23 cellular contexts compared by ENCODE assay signal in the genomic region with DNA sequence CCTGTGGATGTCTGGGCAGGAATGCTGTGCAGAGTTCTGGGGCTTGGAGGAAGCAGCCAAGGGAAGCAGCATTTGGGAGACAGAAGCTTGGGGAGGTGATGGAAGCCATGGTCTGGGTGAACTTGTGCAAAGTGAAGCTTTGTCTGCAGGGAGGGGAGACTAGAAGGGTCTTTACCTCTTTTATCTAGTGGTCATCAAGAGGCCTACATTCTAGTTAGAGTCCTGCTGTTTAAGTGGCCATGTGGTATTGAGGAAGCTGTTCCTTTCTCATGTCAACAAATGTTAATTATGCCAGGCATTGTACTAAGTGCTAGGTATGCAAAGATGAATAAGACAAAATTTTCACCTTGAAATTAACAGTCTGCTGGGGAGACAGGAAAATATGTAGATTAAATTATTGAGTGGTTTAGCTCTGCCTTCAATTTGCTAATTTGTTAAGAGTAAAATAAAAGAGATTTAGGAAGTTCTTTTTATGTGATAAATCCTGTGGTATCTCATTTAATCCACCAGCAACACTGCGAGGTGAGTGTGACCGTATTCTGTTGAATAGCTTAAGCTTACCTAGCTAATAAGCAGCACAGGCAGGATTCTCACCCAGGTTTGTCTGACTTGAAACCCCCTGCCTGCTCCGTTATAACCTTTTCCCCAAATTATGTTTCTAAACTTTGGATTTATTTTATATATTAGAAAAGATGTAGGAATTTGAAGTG. TPM values are rescaled to one million over a fixed set of nuclear protein-coding genes. Genes with fewer than 3 reads are reported as not detected.
DNase-seq lines count a peak whose midpoint lies in the region; ATAC-seq and TF ChIP-seq lines count a peak whose summit lies in the region.
"Had no signal": no experiment of that assay in that cellular context is flagged by ENCODE, and none has a peak within 500 bp of the region (broad histone marks: within the 10 kb centered on the region; RNA-seq: fewer than 3 reads in every experiment).

No MANE protein-coding gene starts in this region.

- H2BK120ac ChIP-seq in mesenchymal stem cell (ENCODE audit: low read depth, low read length) = no peak overlapping the region

- H4K8ac ChIP-seq in mesenchymal stem cell (ENCODE audit: low read length) = no peak overlapping the region

- no peaks in the 10 kb centered on the region for H3K27me3 ChIP-seq in mesenchymal stem cell (ENCODE audit: control insufficient read depth in 1 of 2, insufficient read depth in 1 of 2, low read length in 2 of 2)
- no peaks in the 10 kb centered on the region for H3K27me3 ChIP-seq in mammary epithelial cell (ENCODE audit: insufficient read depth, low read length)
- H3K27me3 ChIP-seq in esophagus squamous epithelium = no peaks in the 10 kb centered on the region
- no peaks in the 10 kb centered on the region for H3K27me3 ChIP-seq in A673 (replicated peaks; ENCODE audit: insufficient read depth, low read depth, low read length, poor library complexity)
- H3K27me3 ChIP-seq: BLaER1 treated with 17β-estradiol and CSF1 and Interleukin-3, amounts not matched to agents 10 nM and 100 nM; hepatocyte had no signal

- H2AK5ac ChIP-seq in mesenchymal stem cell (ENCODE audit: low read length, severe bottlenecking) = no peak overlapping the region

- no peak overlapping the region for H3K14ac ChIP-seq in mesenchymal stem cell (ENCODE audit: low read length in 2 of 2)

- H3K23ac ChIP-seq in mesenchymal stem cell (ENCODE audit: low read length in 2 of 2) = no peak overlapping the region

- no peak overlapping the region for H3K4me3 ChIP-seq in mesenchymal stem cell (ENCODE audit: insufficient read depth in 1 of 2, low read depth in 1 of 2, low read length in 2 of 2)
- no peak overlapping the region for H3K4me3 ChIP-seq in mammary epithelial cell (replicated peaks in 1 of 3; ENCODE audit: insufficient read depth in 1 of 3, low read depth in 2 of 3, low read length in 3 of 3)
- H3K4me3 ChIP-seq in esophagus squamous epithelium = no peak overlapping the region
- H3K4me3 ChIP-seq in A673 (ENCODE audit: low read depth, low read length, poor library complexity, severe bottlenecking) = no peak overlapping the region
- H3K4me3 ChIP-seq: BLaER1 treated with 17β-estradiol and CSF1 and Interleukin-3, amounts not matched to agents 10 nM and 100 nM; hepatocyte had no signal

- TF ChIP-seq CTCF in activated B cell treated with CpG ODN at 0.5 μM for 24 hours (IDR thresholded peaks at IDR 0.05) (no peak), mammary epithelial cell (conservative IDR thresholded peaks at IDR 0.05 in 1 of 2, IDR thresholded peaks at IDR 0.05 in 1 of 2; ENCODE audit: extremely low read depth in 1 of 2, insufficient read depth in 1 of 2, low read depth in 1 of 2, low read length in 2 of 2) (no peak), esophagus squamous epithelium (IDR thresholded peaks at IDR 0.05) (no peak), A673 (conservative IDR thresholded peaks at IDR 0.05; ENCODE audit: low read depth, low read length) (no peak)

- dilution Hi-C loops in mammary epithelial cell (cut with HindIII; ENCODE audit: low sequenced_read_pairs) = no loop called here

- H3K79me2 ChIP-seq in mammary epithelial cell (ENCODE audit: insufficient read depth, low read length) = peaks cover 96% of the 10 kb centered on the region

- intact Hi-C loops in activated B cell treated with CpG ODN at 0.5 μM for 24 hours (cut with micrococcal nuclease) = no loop called here
- intact Hi-C loops in mammary epithelial cell (cut with micrococcal nuclease) = no loop called here
- intact Hi-C loops in esophagus squamous epithelium (cut with DNase I) = no loop called here
- intact Hi-C loops in A673 (cut with micrococcal nuclease; ENCODE audit: unreplicated experiment) = no loop called here

- whole genome bisulfite sequencing in mesenchymal stem cell = 94% methylated on average over 2 of the region's 3 CpGs
- WGBS in mammary epithelial cell (ENCODE audit: low coverage, missing lambda C conversion rate) = 95% methylated on average over 3 of the region's 3 CpGs
- WGBS in esophagus squamous epithelium, 2 donors = 81 to 83% methylated on average over 3 of the region's 3 CpGs

- H2BK15ac ChIP-seq in mesenchymal stem cell (ENCODE audit: low read depth, poor library complexity, severe bottlenecking) = peak overlapping the region; percentile 13

- H3K9ac ChIP-seq in mesenchymal stem cell (ENCODE audit: low read length) = no peak overlapping the region
- no peak overlapping the region for H3K9ac ChIP-seq in mammary epithelial cell (ENCODE audit: insufficient read depth, low read length)
- H3K9ac ChIP-seq: BLaER1 treated with 17β-estradiol and CSF1 and Interleukin-3, amounts not matched to agents 10 nM and 100 nM; SK-N-SH had no signal

- H3K27ac Mint-ChIP-seq in stimulated activated naive CD8-positive, alpha-beta T cell treated with anti-CD3 and anti-CD28 coated beads, Interleukin-15, Interleukin-2, amounts not matched to agents 100 ng/mL and 50 ng/mL, for 24 hours = peak overlapping the region; percentile 37
- H3K27ac Mint-ChIP-seq in stimulated activated naive CD8-positive, alpha-beta T cell treated with anti-CD3 and anti-CD28 coated beads, Interleukin-15, amount 100 ng/mL, for 72 hours = peak overlapping the region in 1 of 2 donors; percentile 22
- peak overlapping the region; percentile 25 for H3K27ac Mint-ChIP-seq in activated B cell treated with CpG ODN at 0.5 μM for 24 hours
- H3K27ac Mint-ChIP-seq: dendritic cell treated with granulocyte-macrophage colony-stimulating factor and Interleukin-4, amounts not matched to agents 40 ng/mL and 50 ng/mL, for 4 days; T-helper 2 cell treated with Interferon-gamma antibody and Interleukin-4, amounts not matched to agents 5 μg/mL and 100 μg/mL, for 36 hours had no signal

- no peak overlapping the region for H2BK12ac ChIP-seq in mesenchymal stem cell (ENCODE audit: low read length in 2 of 2)

- no peak overlapping the region for H3K4me3 Mint-ChIP-seq in stimulated activated naive CD8-positive, alpha-beta T cell treated with anti-CD3 and anti-CD28 coated beads, Interleukin-15, Interleukin-2, amounts not matched to agents 100 ng/mL and 50 ng/mL, for 24 hours
- H3K4me3 Mint-ChIP-seq in stimulated activated naive CD8-positive, alpha-beta T cell treated with anti-CD3 and anti-CD28 coated beads, Interleukin-15, amount 100 ng/mL, for 72 hours = no peak overlapping the region
- H3K4me3 Mint-ChIP-seq in activated B cell treated with CpG ODN at 0.5 μM for 24 hours = no peak overlapping the region
- H3K4me3 Mint-ChIP-seq: dendritic cell treated with granulocyte-macrophage colony-stimulating factor and Interleukin-4, amounts not matched to agents 40 ng/mL and 50 ng/mL, for 4 days; T-helper 2 cell treated with Interferon-gamma antibody and Interleukin-4, amounts not matched to agents 5 μg/mL and 100 μg/mL, for 36 hours had no signal

- H3K4ac ChIP-seq in mesenchymal stem cell (ENCODE audit: low read depth in 1 of 2, low read length in 2 of 2) = no peak overlapping the region

- H3K4me1 Mint-ChIP-seq in stimulated activated naive CD8-positive, alpha-beta T cell treated with anti-CD3 and anti-CD28 coated beads, Interleukin-15, Interleukin-2, amounts not matched to agents 100 ng/mL and 50 ng/mL, for 24 hours (ENCODE audit: low read depth) = peaks cover 87% of the 10 kb centered on the region
- H3K4me1 Mint-ChIP-seq in stimulated activated naive CD8-positive, alpha-beta T cell treated with anti-CD3 and anti-CD28 coated beads, Interleukin-15, amount 100 ng/mL, for 72 hours = peaks cover 75% of the 10 kb centered on the region
- peaks cover 91% of the 10 kb centered on the region for H3K4me1 Mint-ChIP-seq in activated B cell treated with CpG ODN at 0.5 μM for 24 hours

- peaks cover 3% of the 10 kb centered on the region for H4K20me1 ChIP-seq in mammary epithelial cell (ENCODE audit: insufficient read depth, low read length)

- H3K4me1 ChIP-seq in mesenchymal stem cell (ENCODE audit: control insufficient read depth, insufficient read depth, low read depth, low read length) (peaks cover 9% of the 10 kb centered on the region), mammary epithelial cell (ENCODE audit: insufficient read depth, low read length) (no peaks in the 10 kb centered on the region), esophagus squamous epithelium (peaks cover 10 to 74% (median 24%) of the 10 kb centered on the region in 3 donors), A673 (ENCODE audit: insufficient read depth, low read length, poor library complexity, severe bottlenecking) (peaks cover 13% of the 10 kb centered on the region)

- ATAC-seq in stimulated activated naive CD8-positive, alpha-beta T cell treated with anti-CD3 and anti-CD28 coated beads, Interleukin-15, amount 100 ng/mL, for 72 hours = no peak
- ATAC-seq in activated B cell treated with CpG ODN at 0.5 μM for 24 hours (ENCODE audit: low read depth) (no peak), HG03469 (IDR thresholded peaks at IDR 0.05; ENCODE audit: unreplicated experiment) (no peak)

- no TSS peak for BruUV-seq in mammary epithelial cell (replicated peaks; lab: Mats Ljungman, UMichigan)
- no TSS peak for BruUV-seq in A673 (replicated peaks; lab: Mats Ljungman, UMichigan)

- H3K36me3 ChIP-seq in mesenchymal stem cell (ENCODE audit: control insufficient read depth in 1 of 2, insufficient read depth in 2 of 2, low read depth in 1 of 2, low read length in 2 of 2) = no peaks in the 10 kb centered on the region
- no peaks in the 10 kb centered on the region for H3K36me3 ChIP-seq in mammary epithelial cell (ENCODE audit: insufficient read depth, low read length)
- H3K36me3 ChIP-seq in esophagus squamous epithelium = no peaks in the 10 kb centered on the region
- no peaks in the 10 kb centered on the region for H3K36me3 ChIP-seq in A673 (ENCODE audit: insufficient read depth, low read length, poor library complexity, severe bottlenecking)
- H3K36me3 ChIP-seq: WERI-Rb-1 had no signal

- TF ChIP-seq POLR2A in esophagus squamous epithelium (IDR thresholded peaks at IDR 0.05) = no peak

- no peak overlapping the region for H3K27ac ChIP-seq in mesenchymal stem cell (ENCODE audit: low read length, poor library complexity, severe bottlenecking)
- H3K27ac ChIP-seq in mammary epithelial cell (ENCODE audit: insufficient read depth, low read depth, low read length) = no peak overlapping the region
- H3K27ac ChIP-seq in esophagus squamous epithelium = no peak overlapping the region
- no peak overlapping the region for H3K27ac ChIP-seq in A673 (ENCODE audit: low read depth, low read length, poor library complexity, severe bottlenecking)
- H3K27ac ChIP-seq: BLaER1 treated with 17β-estradiol and CSF1 and Interleukin-3, amounts not matched to agents 10 nM and 100 nM; hepatocyte; RWPE1; WERI-Rb-1 had no signal

- no peak overlapping the region for H3K18ac ChIP-seq in mesenchymal stem cell (ENCODE audit: low read depth in 1 of 2, low read length in 2 of 2)

- in situ Hi-C loops in mammary epithelial cell (cut with MboI; ENCODE audit: low sequenced_read_pairs in 2 of 2) = no loop called here

- H3K36me3 Mint-ChIP-seq in stimulated activated naive CD8-positive, alpha-beta T cell treated with anti-CD3 and anti-CD28 coated beads, Interleukin-15, Interleukin-2, amounts not matched to agents 100 ng/mL and 50 ng/mL, for 24 hours (ENCODE audit: low read depth) = peaks cover 8% of the 10 kb centered on the region
- H3K36me3 Mint-ChIP-seq in activated B cell treated with CpG ODN at 0.5 μM for 24 hours (ENCODE audit: low read depth) = peaks cover 9% of the 10 kb centered on the region

- no peak overlapping the region for H2BK5ac ChIP-seq in mesenchymal stem cell (ENCODE audit: low read depth, low read length, poor library complexity, severe bottlenecking)

- H4K91ac ChIP-seq in mesenchymal stem cell (ENCODE audit: low read length) = no peak overlapping the region

- H3K4me2 ChIP-seq in mesenchymal stem cell (ENCODE audit: low read length, poor library complexity, severe bottlenecking) = no peak overlapping the region
- no peak overlapping the region for H3K4me2 ChIP-seq in mammary epithelial cell (ENCODE audit: insufficient read depth, low read depth, low read length)
- H3K4me2 ChIP-seq: hepatocyte, SK-N-SH had no signal

- no peaks in the 10 kb centered on the region for H3K9me3 Mint-ChIP-seq in stimulated activated naive CD8-positive, alpha-beta T cell treated with anti-CD3 and anti-CD28 coated beads, Interleukin-15, Interleukin-2, amounts not matched to agents 100 ng/mL and 50 ng/mL, for 24 hours
- H3K9me3 Mint-ChIP-seq in stimulated activated naive CD8-positive, alpha-beta T cell treated with anti-CD3 and anti-CD28 coated beads, Interleukin-15, amount 100 ng/mL, for 72 hours = no peaks in the 10 kb centered on the region
- no peaks in the 10 kb centered on the region for H3K9me3 Mint-ChIP-seq in activated B cell treated with CpG ODN at 0.5 μM for 24 hours
- H3K9me3 Mint-ChIP-seq: dendritic cell treated with granulocyte-macrophage colony-stimulating factor and Interleukin-4, amounts not matched to agents 40 ng/mL and 50 ng/mL, for 4 days; IgD-negative memory B cell; T-helper 2 cell treated with Interferon-gamma antibody and Interleukin-4, amounts not matched to agents 5 μg/mL and 100 μg/mL, for 36 hours had no signal

- POLR2A ChIA-PET in activated B cell treated with CpG ODN at 0.5 μM for 24 hours (lab: Charles Lee) (interaction anchor here (0.5 to 1.1 kb wide), 3 partner anchors 12 to 170 kb away, joined by 4 to 5 read pairs (median 4); no protein-coding TSS in a partner anchor), A673 (lab: Charles Lee; ENCODE audit: low non-redundant PET) (no interaction called here)

- DNase-seq in stimulated activated naive CD8-positive, alpha-beta T cell treated with anti-CD3 and anti-CD28 coated beads, Interleukin-15, amount 100 ng/mL, for 72 hours = no peak
- DNase-seq in activated B cell treated with CpG ODN at 0.5 μM for 24 hours (no peak), mesenchymal stem cell (no peak), mammary epithelial cell (no peak), esophagus squamous epithelium (lab: John Stamatoyannopoulos, UW) (no peak), A673 (ENCODE audit: low spot score) (no peak)
- DNase-seq: activated CD4-positive, alpha-beta T cell treated with anti-CD3 and anti-CD28 coated beads, Interleukin-2, amount 50 U/mL, for 48 hours; activated naive CD4-positive, alpha-beta T cell; amniotic stem cell; GOT3; NCI-H510A; nucleus accumbens; SK-N-SH; stimulated activated CD4-positive, alpha-beta T cell treated with anti-CD3 and anti-CD28 coated beads, Interleukin-4, amount 100 ng/mL, for 1 hour; WERI-Rb-1 had no signal

- peaks cover 13% of the 10 kb centered on the region for H3K79me1 ChIP-seq in mesenchymal stem cell (replicated peaks; ENCODE audit: low read length, poor library complexity, severe bottlenecking)

- H3K9me3 ChIP-seq in mesenchymal stem cell (ENCODE audit: control insufficient read depth, low read length) (no peaks in the 10 kb centered on the region), mammary epithelial cell (replicated peaks; ENCODE audit: insufficient read depth, low read length) (no peaks in the 10 kb centered on the region), esophagus squamous epithelium (no peaks in the 10 kb centered on the region), A673 (ENCODE audit: low read depth, low read length, poor library complexity, severe bottlenecking) (no peaks in the 10 kb centered on the region)
- H3K9me3 ChIP-seq: BLaER1 treated with 17β-estradiol and CSF1 and Interleukin-3, amounts not matched to agents 10 nM and 100 nM; SK-N-SH had no signal

- CTCF ChIA-PET in activated B cell treated with CpG ODN at 0.5 μM for 24 hours (lab: Charles Lee) = no interaction called here
- CTCF ChIA-PET in mammary epithelial cell (lab: Charles Lee; ENCODE audit: low non-redundant PET) = no interaction called here
- CTCF ChIA-PET in A673 (lab: Charles Lee) = no interaction called here

- H2AFZ ChIP-seq in mesenchymal stem cell (ENCODE audit: low read depth, low read length) (no peak overlapping the region), mammary epithelial cell (ENCODE audit: low read depth, low read length) (no peak overlapping the region)
- H2AFZ ChIP-seq: hepatocyte had no signal

- no peaks in the 10 kb centered on the region for H3K27me3 Mint-ChIP-seq in stimulated activated naive CD8-positive, alpha-beta T cell treated with anti-CD3 and anti-CD28 coated beads, Interleukin-15, Interleukin-2, amounts not matched to agents 100 ng/mL and 50 ng/mL, for 24 hours
- H3K27me3 Mint-ChIP-seq in stimulated activated naive CD8-positive, alpha-beta T cell treated with anti-CD3 and anti-CD28 coated beads, Interleukin-15, amount 100 ng/mL, for 72 hours = no peaks in the 10 kb centered on the region
- no peaks in the 10 kb centered on the region for H3K27me3 Mint-ChIP-seq in activated B cell treated with CpG ODN at 0.5 μM for 24 hours
- H3K27me3 Mint-ChIP-seq: dendritic cell treated with granulocyte-macrophage colony-stimulating factor and Interleukin-4, amounts not matched to agents 40 ng/mL and 50 ng/mL, for 4 days; IgD-negative memory B cell had no signal

RNA-seq across cellular contexts. Expression of gene ARID1B, which starts 43.1 kb away (rescaled TPM):
- 194 and 248 TPM in 2 replicates for total RNA-seq in activated B cell treated with CpG ODN at 0.5 μM for 24 hours
- polyA plus RNA-seq in mesenchymal stem cell (2013, experiment 1 of 2) = 32.3 TPM
- polyA plus RNA-seq in mesenchymal stem cell (2013, experiment 2 of 2) = 31.6 TPM
- total RNA-seq in mammary epithelial cell = 10 to 100 TPM; 42.5 to 53.7 TPM
- polyA plus RNA-seq in mammary epithelial cell = 19.7 TPM
- polyA minus RNA-seq in mammary epithelial cell = 93.6 TPM
- total RNA-seq in esophagus squamous epithelium = 100 to 1,000 TPM in 1 of 4 donors, 10 to 100 TPM in 3; 25.2 to 103 (median 59.5) TPM
- 78.5 and 86.3 TPM in 2 replicates for total RNA-seq in A673 (2021)
